In the genomic region with DNA sequence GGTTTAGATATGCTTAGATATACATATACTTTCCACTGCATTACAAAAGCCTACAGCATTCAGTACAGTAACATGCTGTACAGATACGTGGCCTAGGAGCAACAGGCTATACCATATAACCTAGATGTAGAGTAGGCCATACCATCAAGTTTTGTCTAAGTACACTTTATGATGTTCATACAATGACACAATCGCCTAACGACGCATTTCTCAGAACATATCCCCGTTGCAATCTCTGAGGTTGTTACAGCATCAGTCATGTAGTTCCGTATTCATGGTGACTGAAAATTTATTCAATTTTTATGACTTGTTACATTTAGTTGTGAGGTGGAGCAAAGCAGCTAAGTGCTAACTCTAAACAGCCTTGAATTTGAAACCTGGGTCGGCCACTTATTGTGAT, we compare ENCODE assay signal across 31 cellular contexts.
"Had no signal": no experiment of that assay in that cellular context is flagged by ENCODE, and none has a peak within 500 bp of the region (broad histone marks: within the 10 kb centered on the region; RNA-seq: fewer than 3 reads in every experiment).

No MANE protein-coding gene starts in this region.

- FAIRE-seq: colon had no signal

- DNase-seq: activated CD4-positive, alpha-beta T cell treated with anti-CD3 and anti-CD28 coated beads, Interleukin-2, amount 50 U/mL, for 1 hour; activated CD4-positive, CD25-positive, alpha-beta regulatory T cell treated with anti-CD3 and anti-CD28 coated beads, Interleukin-2, amount 50 U/mL, for 72 hours; activated CD8-positive, alpha-beta T cell treated with anti-CD3 and anti-CD28 coated beads for 36 hours; activated naive CD4-positive, alpha-beta T cell; activated T-cell treated with anti-CD3 and anti-CD28 coated beads, Interleukin-2, amount 50 U/mL, for 48 hours; aorta; body of pancreas; dermis blood vessel endothelial cell; effector CD4-positive, alpha-beta T cell; esophagus squamous epithelium; foreskin melanocyte; islet precursor cell; left ventricle myocardium inferior; mesendoderm; nephron progenitor cell; ovary; stimulated activated CD4-positive, alpha-beta T cell treated with anti-CD3 and anti-CD28 coated beads, Interleukin-12 subunit alpha, Interleukin-12 subunit beta, amount 100 ng/mL, for 4 hours; stimulated activated CD4-positive, alpha-beta T cell treated with anti-CD3 and anti-CD28 coated beads, Interleukin-4, amount 100 ng/mL, for 1 hour; stimulated activated naive CD8-positive, alpha-beta T cell treated with anti-CD3 and anti-CD28 coated beads, Interleukin-15, amount 100 ng/mL, for 72 hours; substantia nigra; T-helper 17 cell; T1000 had no signal

- H3K27ac ChIP-seq: body of pancreas, epithelial cell of prostate, esophagus squamous epithelium, ovary, skin epidermis, vagina had no signal

- H3K4me3 Mint-ChIP-seq: activated CD8-positive, alpha-beta T cell treated with anti-CD3 and anti-CD28 coated beads for 36 hours; nephron progenitor cell; stimulated activated naive CD8-positive, alpha-beta T cell treated with anti-CD3 and anti-CD28 coated beads, Interleukin-15, amount 100 ng/mL, for 72 hours; T-helper 17 cell; type B pancreatic cell had no signal

- H3K27me3 ChIP-seq: body of pancreas, esophagus squamous epithelium, ovary, vagina had no signal

- H3K9me3 ChIP-seq: body of pancreas, ovary, vagina had no signal

- H3K4me3 ChIP-seq: body of pancreas, esophagus squamous epithelium, left ventricle myocardium inferior, lung, ovary, skin epidermis, vagina had no signal

- H3K27ac Mint-ChIP-seq: activated CD8-positive, alpha-beta T cell treated with anti-CD3 and anti-CD28 coated beads for 36 hours; activated naive CD4-positive, alpha-beta T cell treated with anti-CD3 and anti-CD28 coated beads, Interleukin-2, amount 50 U/mL, for 72 hours; nephron progenitor cell; progenitor cell of endocrine pancreas; stimulated activated naive CD8-positive, alpha-beta T cell treated with anti-CD3 and anti-CD28 coated beads, Interleukin-15, amount 100 ng/mL, for 72 hours; T-helper 17 cell; type B pancreatic cell had no signal

- H3K36me3 ChIP-seq: ovary, vagina had no signal

- ATAC-seq: activated CD8-positive, alpha-beta T cell treated with anti-CD3 and anti-CD28 coated beads for 36 hours; activated naive CD4-positive, alpha-beta T cell treated with anti-CD3 and anti-CD28 coated beads, Interleukin-2, amount 50 U/mL, for 72 hours; body of pancreas; sciatic nerve; stimulated activated naive CD8-positive, alpha-beta T cell treated with anti-CD3 and anti-CD28 coated beads, Interleukin-15, amount 100 ng/mL, for 72 hours; T-helper 17 cell had no signal
